Comparison of ENCODE assay signal across 10 cellular contexts in genomic region chr3:184526158-184526483, GRCh38. TPM values are rescaled to one million over a fixed set of nuclear protein-coding genes. Genes with fewer than 3 reads are reported as not detected.
DNase-seq lines count a peak whose midpoint lies in the region; ATAC-seq, FAIRE-seq and TF ChIP-seq lines count a peak whose summit lies in the region.
"Had no signal": no experiment of that assay in that cellular context is flagged by ENCODE, and none has a peak within 500 bp of the region (broad histone marks: within the 10 kb centered on the region; RNA-seq: fewer than 3 reads in every experiment).

No MANE protein-coding gene starts in this region.

- H2BK5ac ChIP-seq in mesendoderm (ENCODE audit: low read length): no peak overlapping the region

- H2BK15ac ChIP-seq in mesendoderm (replicated peaks; ENCODE audit: low read depth): peak overlapping the region; percentile 14

- H3K9me1 ChIP-seq in K562 (ENCODE audit: control insufficient read depth, insufficient read depth, low read length): no peaks in the 10 kb centered on the region

- FAIRE-seq in K562 (lab: Jason Lieb, UNC) (no peak), D721Med (lab: Jason Lieb, UNC) (no peak)
- FAIRE-seq: TTC549 had no signal

- no peak overlapping the region for H2BK120ac ChIP-seq in mesendoderm (ENCODE audit: low read depth, low read length)

- no peak overlapping the region for H2AFZ ChIP-seq in K562 (ENCODE audit: low read depth, low read length)

- H3K9me3 ChIP-seq in heart left ventricle (no peaks in the 10 kb centered on the region), K562 (replicated peaks; ENCODE audit: control insufficient read depth, insufficient read depth, low read depth, low read length) (no peaks in the 10 kb centered on the region), uterus (no peaks in the 10 kb centered on the region)
- H3K9me3 ChIP-seq: colonic mucosa had no signal

- no peaks in the 10 kb centered on the region for H4K20me1 ChIP-seq in K562 (replicated peaks; ENCODE audit: control insufficient read depth, insufficient read depth, low read length)

- no TSS peak for BruUV-seq in K562 (replicated peaks; lab: Mats Ljungman, UMichigan)

- TF ChIP-seq CTCF in heart left ventricle (IDR thresholded peaks at IDR 0.05): no peak
- 0 out of 6 replicates have a peak, but pooled peaks of 1 of the 3 experiments have one; percentile 18 for TF ChIP-seq CTCF in K562 (IDR thresholded peaks at IDR 0.05 in 2 of 3, conservative IDR thresholded peaks at IDR 0.05 in 1 of 3; ENCODE audit: insufficient read depth in 2 of 3, low read depth in 1 of 3, low read length in 3 of 3)
- TF ChIP-seq CTCF in uterus (IDR thresholded peaks at IDR 0.05): no peak
- no peak for TF ChIP-seq CTCF in D721Med (IDR thresholded peaks at IDR 0.05; ENCODE audit: insufficient read depth, missing control alignments)

- 27 to 39% (median 28%) methylated on average over 6 to 7 of the region's 7 CpGs for WGBS in heart left ventricle, 4 donors
- 3% methylated on average over 7 of the region's 7 CpGs for whole genome bisulfite sequencing in K562 (ENCODE audit: insufficient coverage, low coverage, missing lambda C conversion rate)
- WGBS in mesendoderm (ENCODE audit: extremely low coverage, insufficient coverage, low lambda C conversion rate): no CpG with 5 or more reads among the region's 7 CpGs

- POLR2A ChIA-PET in K562 (lab: Yijun Ruan, JAX): no interaction called here

- DNase-seq in heart left ventricle (no peak), cardiac septum (ENCODE audit: low spot score) (no peak), K562 (ENCODE audit: extremely low read depth in 1 of 4, low spot score in 3 of 4) (no peak), mesendoderm (peak; percentile 82), uterus (no peak), D341Med (ENCODE audit: low spot score) (no peak), D721Med (ENCODE audit: insufficient read length, low spot score) (no peak)

- TF ChIP-seq RAD21 in K562 (CRISPR knock-in tag; conservative IDR thresholded peaks at IDR 0.05 in 1 of 2, IDR thresholded peaks at IDR 0.05 in 1 of 2): no peak

- no peak for TF ChIP-seq EP300 in K562 (IDR thresholded peaks at IDR 0.05; ENCODE audit: low read length)

- H3K79me1 ChIP-seq in mesendoderm (ENCODE audit: low read length): no peaks in the 10 kb centered on the region

- intact Hi-C loops in heart left ventricle (cut with DNase I) (loop anchor here in 2 of 10 donors (5.0 kb wide), 2 partner anchors 59 to 149 kb away; partner anchors contain the start of gene THPO (in 1 of the 2)), cardiac septum (cut with DNase I) (no loop called here), K562 (cut with micrococcal nuclease) (no loop called here), uterus (cut with DNase I; ENCODE audit: low total_unique reads) (no loop called here)

- H4K5ac ChIP-seq in mesendoderm (ENCODE audit: low read length): no peak overlapping the region

- peak overlapping the region; percentile 82 for H3K56ac ChIP-seq in mesendoderm (ENCODE audit: low read length)

- no peak overlapping the region for H4K8ac ChIP-seq in mesendoderm (ENCODE audit: low read depth, low read length)

- H3K27ac ChIP-seq in heart left ventricle: peak overlapping the region in 6 of 12 donors; percentile 62 to 92 (median 83)
- no peak overlapping the region for H3K27ac ChIP-seq in K562 (ENCODE audit: extremely low read depth, low read depth, low read length)
- peak overlapping the region; percentile 80 for H3K27ac ChIP-seq in mesendoderm (ENCODE audit: low read depth, low read length)
- no peak overlapping the region for H3K27ac ChIP-seq in uterus
- H3K27ac ChIP-seq: colonic mucosa had no signal

- peak overlapping the region; percentile 10 for H3K4ac ChIP-seq in mesendoderm (ENCODE audit: low read depth, low read length)

- H3K36me3 ChIP-seq in heart left ventricle: no peaks in the 10 kb centered on the region
- H3K36me3 ChIP-seq in K562 (ENCODE audit: control insufficient read depth, insufficient read depth, low read length): no peaks in the 10 kb centered on the region
- no peaks in the 10 kb centered on the region for H3K36me3 ChIP-seq in mesendoderm (ENCODE audit: control insufficient read depth, insufficient read depth, low read length)
- H3K36me3 ChIP-seq in uterus: no peaks in the 10 kb centered on the region
- H3K36me3 ChIP-seq: colonic mucosa had no signal

- no peak overlapping the region for H3K23ac ChIP-seq in mesendoderm (ENCODE audit: low read length)

- H3K18ac ChIP-seq in mesendoderm (ENCODE audit: low read length): peak overlapping the region; percentile 52

- no peak for TF ChIP-seq POLR2A in heart left ventricle (IDR thresholded peaks at IDR 0.05)
- TF ChIP-seq POLR2A in K562 (conservative IDR thresholded peaks at IDR 0.05): no peak
- no peak for TF ChIP-seq POLR2A in uterus (IDR thresholded peaks at IDR 0.05)

- H3K4me1 ChIP-seq in heart left ventricle: peaks cover 0 to 26% (median 12%) of the 10 kb centered on the region in 12 donors
- H3K4me1 ChIP-seq in K562 (replicated peaks in 1 of 2; ENCODE audit: control insufficient read depth in 2 of 2, insufficient read depth in 2 of 2, low read length in 2 of 2): peaks cover 0 to 11% of the 10 kb centered on the region in 2 experiments; a peak in 2 of 5 replicates
- no peaks in the 10 kb centered on the region for H3K4me1 ChIP-seq in mesendoderm (ENCODE audit: control insufficient read depth, low read depth, low read length)
- H3K4me1 ChIP-seq in uterus: peaks cover 0 to 11% of the 10 kb centered on the region in 2 donors
- H3K4me1 ChIP-seq: colonic mucosa had no signal

- H2AK5ac ChIP-seq in mesendoderm (ENCODE audit: low read length): no peak overlapping the region

- H3K4me3 ChIP-seq in heart left ventricle (peak overlapping the region in 9 of 12 donors; percentile 54 to 68 (median 59)), K562 (no peak overlapping the region), mesendoderm (ENCODE audit: low read length) (peak overlapping the region; percentile 15), uterus (peak overlapping the region; percentile 11 to 39)

- H3K79me2 ChIP-seq in K562 (ENCODE audit: control insufficient read depth, insufficient read depth, low read length) (no peaks in the 10 kb centered on the region), mesendoderm (ENCODE audit: control insufficient read depth, insufficient read depth, low read length) (no peaks in the 10 kb centered on the region)

- in situ Hi-C loops in K562 (cut with MboI): no loop called here

- CTCF ChIA-PET in K562 (lab: Yijun Ruan, JAX; ENCODE audit: low intra/inter-chr PET ratio): no interaction called here

- no peak overlapping the region for H3K9ac ChIP-seq in K562 (ENCODE audit: insufficient read depth in 1 of 2, low read depth in 2 of 2, low read length in 2 of 2)
- peak overlapping the region; percentile 49 for H3K9ac ChIP-seq in mesendoderm (ENCODE audit: low read length)

- H3K4me2 ChIP-seq in K562 (ENCODE audit: insufficient read depth, low read length) (no peak overlapping the region), mesendoderm (ENCODE audit: low read length) (peak overlapping the region; percentile 73)

- H3K27me3 ChIP-seq in heart left ventricle (peaks cover 0 to 55% (median 35%) of the 10 kb centered on the region in 9 donors), K562 (ENCODE audit: control insufficient read depth in 2 of 2, insufficient read depth in 2 of 2, low read length in 2 of 2) (peaks cover 33 to 49% of the 10 kb centered on the region in 2 experiments), mesendoderm (ENCODE audit: insufficient read depth, low read length, poor library complexity) (no peaks in the 10 kb centered on the region), uterus (peaks cover 6 to 16% of the 10 kb centered on the region in 2 donors)

- ATAC-seq in heart left ventricle (peak in 1 of 4 donors; percentile 11), K562 (no peak; the same call in 2 of the 3 replicates), HG03139 (IDR thresholded peaks at IDR 0.05; ENCODE audit: unreplicated experiment) (no peak)

TF ChIP-seq in K562, 482 proteins besides CTCF, POLR2A, EP300 and RAD21 (continues in another document):
- no peak for TF ChIP-seq MEF2D (tag; conservative IDR thresholded peaks at IDR 0.05; ENCODE audit: low read depth)
- TF ChIP-seq DDX20 (tag; IDR thresholded peaks at IDR 0.05; ENCODE audit: low read depth): no peak

RNA-seq across cellular contexts. Expression of gene EPHB3, which starts 35.5 kb away (rescaled TPM):
- total RNA-seq in heart left ventricle (1 to 10 TPM in 8 of 9 donors, under 1 TPM in 1; 1.00 to 4.6 (median 2.4) TPM), cardiac septum (3.6 TPM), K562 (2014; rRNA removed) (not detected in 2 replicates), K562 (2014; rRNA removed; fragmentation: Illumina TruSeq; extraction: Trizol) (not detected in 2 replicates), K562 (2015; rRNA removed; fragmentation: Illumina TruSeq; extraction: Trizol) (not detected in 2 replicates), K562 (2021) (0.04 TPM in 1 of 2 replicates, not detected in the other), uterus (10 to 100 TPM in 2 of 4 donors, 1 to 10 TPM in 2; 2.0 to 70.2 (median 19.7) TPM)
- polyA plus RNA-seq in heart left ventricle (1 to 10 TPM; 1.4 TPM), K562 (2011; rRNA removed) (not detected in 2 replicates), K562 (2014; fragmentation: Illumina TruSeq; extraction: Trizol) (not detected in 2 replicates), K562 (2014; fragmentation: Nextera tagmentation; extraction: Ambion mirVana) (not detected), K562 (2014; rRNA removed) (not detected in 2 replicates)
- total RNA-seq in K562 (2011; cell fraction: chromatin; rRNA removed; ENCODE audit: low replicate concordance): not detected in 2 replicates
- not detected in 2 replicates for total RNA-seq in K562 (2011; cell fraction: nucleolus; rRNA removed)
- not detected in 2 replicates for total RNA-seq in K562 (2011; cell fraction: nucleoplasm; rRNA removed)
- not detected in 2 replicates for polyA plus RNA-seq in K562 (2011; cell fraction: cytosol; rRNA removed)
- polyA plus RNA-seq in K562 (2011; cell fraction: nucleus; rRNA removed): not detected in 2 replicates
- not detected in 2 replicates for polyA plus RNA-seq in K562 (2012)
- not detected in 2 replicates for polyA minus RNA-seq in K562 (2011; rRNA and poly(A)+ RNA removed)
- polyA minus RNA-seq in K562 (2011; cell fraction: cytosol; rRNA and poly(A)+ RNA removed): not detected in 2 replicates
- polyA minus RNA-seq in K562 (2011; cell fraction: nucleus; rRNA and poly(A)+ RNA removed): not detected in 2 replicates
- 2.4 TPM for polyA plus RNA-seq in mesendoderm (2013, experiment 1 of 2)
- polyA plus RNA-seq in mesendoderm (2013, experiment 2 of 2): 1.9 TPM
